Comparison of ENCODE assay signal across 1 cellular context in genomic region chr1:86748622-86749373, GRCh38.
TF ChIP-seq lines count a peak whose summit lies in the region.

No MANE protein-coding gene starts in this region.

TF ChIP-seq in GM23338, 12 proteins besides CTCF, POLR2A, EP300 and RAD21:
- TF ChIP-seq CREB1 (CRISPR knock-in tag; IDR thresholded peaks at IDR 0.05; ENCODE audit: low read depth) (no peak), NANOG (IDR thresholded peaks at IDR 0.05; ENCODE audit: borderline replicate concordance) (no peak), JUNB (IDR thresholded peaks at IDR 0.05; ENCODE audit: unreplicated experiment) (no peak), ZNF114 (CRISPR knock-in tag; IDR thresholded peaks at IDR 0.05) (no peak), EZH2 (IDR thresholded peaks at IDR 0.05; ENCODE audit: low read depth, unreplicated experiment) (no peak), STAT1 (IDR thresholded peaks at IDR 0.05; ENCODE audit: unreplicated experiment) (no peak), POLR2AphosphoS5 (IDR thresholded peaks at IDR 0.05; ENCODE audit: low read depth) (no peak), ZNF331 (CRISPR knock-in tag; IDR thresholded peaks at IDR 0.05; ENCODE audit: low read depth) (no peak), EZH2phosphoT487 (IDR thresholded peaks at IDR 0.05; ENCODE audit: unreplicated experiment) (no peak)
- TF ChIP-seq, protein P1, sequence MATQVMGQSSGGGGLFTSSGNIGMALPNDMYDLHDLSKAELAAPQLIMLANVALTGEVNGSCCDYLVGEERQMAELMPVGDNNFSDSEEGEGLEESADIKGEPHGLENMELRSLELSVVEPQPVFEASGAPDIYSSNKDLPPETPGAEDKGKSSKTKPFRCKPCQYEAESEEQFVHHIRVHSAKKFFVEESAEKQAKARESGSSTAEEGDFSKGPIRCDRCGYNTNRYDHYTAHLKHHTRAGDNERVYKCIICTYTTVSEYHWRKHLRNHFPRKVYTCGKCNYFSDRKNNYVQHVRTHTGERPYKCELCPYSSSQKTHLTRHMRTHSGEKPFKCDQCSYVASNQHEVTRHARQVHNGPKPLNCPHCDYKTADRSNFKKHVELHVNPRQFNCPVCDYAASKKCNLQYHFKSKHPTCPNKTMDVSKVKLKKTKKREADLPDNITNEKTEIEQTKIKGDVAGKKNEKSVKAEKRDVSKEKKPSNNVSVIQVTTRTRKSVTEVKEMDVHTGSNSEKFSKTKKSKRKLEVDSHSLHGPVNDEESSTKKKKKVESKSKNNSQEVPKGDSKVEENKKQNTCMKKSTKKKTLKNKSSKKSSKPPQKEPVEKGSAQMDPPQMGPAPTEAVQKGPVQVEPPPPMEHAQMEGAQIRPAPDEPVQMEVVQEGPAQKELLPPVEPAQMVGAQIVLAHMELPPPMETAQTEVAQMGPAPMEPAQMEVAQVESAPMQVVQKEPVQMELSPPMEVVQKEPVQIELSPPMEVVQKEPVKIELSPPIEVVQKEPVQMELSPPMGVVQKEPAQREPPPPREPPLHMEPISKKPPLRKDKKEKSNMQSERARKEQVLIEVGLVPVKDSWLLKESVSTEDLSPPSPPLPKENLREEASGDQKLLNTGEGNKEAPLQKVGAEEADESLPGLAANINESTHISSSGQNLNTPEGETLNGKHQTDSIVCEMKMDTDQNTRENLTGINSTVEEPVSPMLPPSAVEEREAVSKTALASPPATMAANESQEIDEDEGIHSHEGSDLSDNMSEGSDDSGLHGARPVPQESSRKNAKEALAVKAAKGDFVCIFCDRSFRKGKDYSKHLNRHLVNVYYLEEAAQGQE (IDR thresholded peaks at IDR 0.05; ENCODE audit: unreplicated experiment): no peak
- TF ChIP-seq, protein P2, sequence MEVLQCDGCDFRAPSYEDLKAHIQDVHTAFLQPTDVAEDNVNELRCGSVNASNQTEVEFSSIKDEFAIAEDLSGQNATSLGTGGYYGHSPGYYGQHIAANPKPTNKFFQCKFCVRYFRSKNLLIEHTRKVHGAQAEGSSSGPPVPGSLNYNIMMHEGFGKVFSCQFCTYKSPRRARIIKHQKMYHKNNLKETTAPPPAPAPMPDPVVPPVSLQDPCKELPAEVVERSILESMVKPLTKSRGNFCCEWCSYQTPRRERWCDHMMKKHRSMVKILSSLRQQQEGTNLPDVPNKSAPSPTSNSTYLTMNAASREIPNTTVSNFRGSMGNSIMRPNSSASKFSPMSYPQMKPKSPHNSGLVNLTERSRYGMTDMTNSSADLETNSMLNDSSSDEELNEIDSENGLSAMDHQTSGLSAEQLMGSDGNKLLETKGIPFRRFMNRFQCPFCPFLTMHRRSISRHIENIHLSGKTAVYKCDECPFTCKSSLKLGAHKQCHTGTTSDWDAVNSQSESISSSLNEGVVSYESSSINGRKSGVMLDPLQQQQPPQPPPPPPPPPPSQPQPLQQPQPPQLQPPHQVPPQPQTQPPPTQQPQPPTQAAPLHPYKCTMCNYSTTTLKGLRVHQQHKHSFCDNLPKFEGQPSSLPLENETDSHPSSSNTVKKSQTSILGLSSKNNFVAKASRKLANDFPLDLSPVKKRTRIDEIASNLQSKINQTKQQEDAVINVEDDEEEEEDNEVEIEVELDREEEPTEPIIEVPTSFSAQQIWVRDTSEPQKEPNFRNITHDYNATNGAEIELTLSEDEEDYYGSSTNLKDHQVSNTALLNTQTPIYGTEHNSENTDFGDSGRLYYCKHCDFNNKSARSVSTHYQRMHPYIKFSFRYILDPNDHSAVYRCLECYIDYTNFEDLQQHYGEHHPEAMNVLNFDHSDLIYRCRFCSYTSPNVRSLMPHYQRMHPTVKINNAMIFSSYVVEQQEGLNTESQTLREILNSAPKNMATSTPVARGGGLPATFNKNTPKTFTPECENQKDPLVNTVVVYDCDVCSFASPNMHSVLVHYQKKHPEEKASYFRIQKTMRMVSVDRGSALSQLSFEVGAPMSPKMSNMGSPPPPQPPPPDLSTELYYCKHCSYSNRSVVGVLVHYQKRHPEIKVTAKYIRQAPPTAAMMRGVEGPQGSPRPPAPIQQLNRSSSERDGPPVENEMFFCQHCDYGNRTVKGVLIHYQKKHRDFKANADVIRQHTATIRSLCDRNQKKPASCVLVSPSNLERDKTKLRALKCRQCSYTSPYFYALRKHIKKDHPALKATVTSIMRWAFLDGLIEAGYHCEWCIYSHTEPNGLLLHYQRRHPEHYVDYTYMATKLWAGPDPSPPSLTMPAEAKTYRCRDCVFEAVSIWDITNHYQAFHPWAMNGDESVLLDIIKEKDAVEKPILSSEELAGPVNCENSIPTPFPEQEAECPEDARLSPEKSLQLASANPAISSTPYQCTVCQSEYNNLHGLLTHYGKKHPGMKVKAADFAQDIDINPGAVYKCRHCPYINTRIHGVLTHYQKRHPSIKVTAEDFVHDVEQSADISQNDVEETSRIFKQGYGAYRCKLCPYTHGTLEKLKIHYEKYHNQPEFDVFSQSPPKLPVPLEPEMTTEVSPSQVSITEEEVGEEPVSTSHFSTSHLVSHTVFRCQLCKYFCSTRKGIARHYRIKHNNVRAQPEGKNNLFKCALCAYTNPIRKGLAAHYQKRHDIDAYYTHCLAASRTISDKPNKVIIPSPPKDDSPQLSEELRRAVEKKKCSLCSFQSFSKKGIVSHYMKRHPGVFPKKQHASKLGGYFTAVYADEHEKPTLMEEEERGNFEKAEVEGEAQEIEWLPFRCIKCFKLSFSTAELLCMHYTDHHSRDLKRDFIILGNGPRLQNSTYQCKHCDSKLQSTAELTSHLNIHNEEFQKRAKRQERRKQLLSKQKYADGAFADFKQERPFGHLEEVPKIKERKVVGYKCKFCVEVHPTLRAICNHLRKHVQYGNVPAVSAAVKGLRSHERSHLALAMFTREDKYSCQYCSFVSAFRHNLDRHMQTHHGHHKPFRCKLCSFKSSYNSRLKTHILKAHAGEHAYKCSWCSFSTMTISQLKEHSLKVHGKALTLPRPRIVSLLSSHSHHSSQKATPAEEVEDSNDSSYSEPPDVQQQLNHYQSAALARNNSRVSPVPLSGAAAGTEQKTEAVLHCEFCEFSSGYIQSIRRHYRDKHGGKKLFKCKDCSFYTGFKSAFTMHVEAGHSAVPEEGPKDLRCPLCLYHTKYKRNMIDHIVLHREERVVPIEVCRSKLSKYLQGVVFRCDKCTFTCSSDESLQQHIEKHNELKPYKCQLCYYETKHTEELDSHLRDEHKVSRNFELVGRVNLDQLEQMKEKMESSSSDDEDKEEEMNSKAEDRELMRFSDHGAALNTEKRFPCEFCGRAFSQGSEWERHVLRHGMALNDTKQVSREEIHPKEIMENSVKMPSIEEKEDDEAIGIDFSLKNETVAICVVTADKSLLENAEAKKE (CRISPR knock-in tag; IDR thresholded peaks at IDR 0.05): no peak
- TF ChIP-seq, protein P3, sequence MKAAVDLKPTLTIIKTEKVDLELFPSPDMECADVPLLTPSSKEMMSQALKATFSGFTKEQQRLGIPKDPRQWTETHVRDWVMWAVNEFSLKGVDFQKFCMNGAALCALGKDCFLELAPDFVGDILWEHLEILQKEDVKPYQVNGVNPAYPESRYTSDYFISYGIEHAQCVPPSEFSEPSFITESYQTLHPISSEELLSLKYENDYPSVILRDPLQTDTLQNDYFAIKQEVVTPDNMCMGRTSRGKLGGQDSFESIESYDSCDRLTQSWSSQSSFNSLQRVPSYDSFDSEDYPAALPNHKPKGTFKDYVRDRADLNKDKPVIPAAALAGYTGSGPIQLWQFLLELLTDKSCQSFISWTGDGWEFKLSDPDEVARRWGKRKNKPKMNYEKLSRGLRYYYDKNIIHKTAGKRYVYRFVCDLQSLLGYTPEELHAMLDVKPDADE (IDR thresholded peaks at IDR 0.05): no peak
TF ChIP-seq in GM23338: peak in this region for 0.
